In the genomic region with DNA sequence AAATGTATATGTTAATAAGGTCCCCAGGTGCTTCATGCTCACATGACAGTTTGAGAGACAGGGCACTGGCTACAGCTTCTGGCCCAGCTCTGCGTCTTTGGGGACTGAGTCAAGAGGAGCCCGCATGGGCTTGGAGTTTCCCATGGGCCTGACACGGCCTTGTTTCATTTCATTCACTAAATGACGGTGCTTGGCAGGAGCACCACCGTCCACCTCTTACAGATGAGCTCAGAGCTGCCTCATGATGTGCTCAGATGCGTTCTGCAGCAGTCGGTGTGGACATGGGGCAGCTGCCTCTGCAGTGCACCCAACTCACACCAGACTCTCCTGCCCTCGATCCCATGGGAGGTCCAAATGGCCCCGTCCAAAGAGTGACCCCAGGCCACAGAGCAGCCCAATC, we compare ENCODE assay signal across 20 cellular contexts.
A peak's percentile ranks its signal among the peaks of the same experiment; 100 is the strongest.
DNase-seq lines count a peak whose midpoint lies in the region; ATAC-seq, FAIRE-seq and TF ChIP-seq lines count a peak whose summit lies in the region.
"Had no signal": no experiment of that assay in that cellular context is flagged by ENCODE, and none has a peak within 500 bp of the region (broad histone marks: within the 10 kb centered on the region; RNA-seq: fewer than 3 reads in every experiment).

No MANE protein-coding gene starts in this region.

- no peak for TF ChIP-seq EP300 in H1 (IDR thresholded peaks at IDR 0.05; ENCODE audit: borderline replicate concordance in 1 of 2, low read depth in 2 of 2, low read length in 2 of 2)

- H2BK5ac ChIP-seq in H9 (ENCODE audit: insufficient read length, low read length) (no peak overlapping the region), H1 (ENCODE audit: low read depth, low read length) (no peak overlapping the region), neuronal stem cell (ENCODE audit: low read length) (no peak overlapping the region)

- H2AFZ ChIP-seq in H9 (ENCODE audit: low read length) (no peak overlapping the region), H1 (ENCODE audit: low read length) (peak overlapping the region; percentile 7; the same call in 1 of the 2 replicates), neuronal stem cell (ENCODE audit: low read length) (no peak overlapping the region)

- H2AK5ac ChIP-seq in H9 (ENCODE audit: insufficient read length, low read length) (no peak overlapping the region), H1 (ENCODE audit: low read depth, low read length) (no peak overlapping the region), neuronal stem cell (ENCODE audit: low read depth, low read length) (no peak overlapping the region)

- DNase-seq in H9 (no peak), H1 (ENCODE audit: low read depth in 1 of 2, low spot score in 2 of 2) (no peak), neuronal stem cell (ENCODE audit: low spot score) (no peak), COLO829 (ENCODE audit: low spot score) (no peak)
- no peak for DNase-seq in activated T-cell treated with anti-CD3 and anti-CD28 coated beads, Interleukin-2, amount 50 U/mL, for 72 hours
- DNase-seq: ACHN, AML-193, COR-L47, DMS 273 treated with DMSO at 0.1 percent for 48 hours, GDM1, IMR-90, NCI-H1417 treated with DMSO at 0.1 percent for 48 hours, NCI-H2081, NCI-H345, NCI-H524 treated with DMSO at 0.1 percent for 48 hours, PC-3, SJCRH30 had no signal

- no peak for TF ChIP-seq CTCF in H9 (conservative IDR thresholded peaks at IDR 0.05)
- TF ChIP-seq CTCF in H1 (IDR thresholded peaks at IDR 0.05; ENCODE audit: control extremely low read depth in 1 of 3, insufficient read depth in 1 of 3, low read depth in 1 of 3, low read length in 3 of 3): no peak

- H3K27me3 ChIP-seq in BLaER1: no peaks in the 10 kb centered on the region
- no peaks in the 10 kb centered on the region for H3K27me3 ChIP-seq in H9 (ENCODE audit: insufficient read depth, low read length)
- H3K27me3 ChIP-seq in H1 (replicated peaks in 1 of 4; ENCODE audit: control insufficient read depth in 3 of 4, extremely low read depth in 1 of 4, insufficient read depth in 3 of 4, low read length in 3 of 4): peaks cover 0 to 8% (median 0%) of the 10 kb centered on the region in 4 experiments; a peak in 1 of 7 replicates
- H3K27me3 ChIP-seq in neuronal stem cell (ENCODE audit: control insufficient read depth in 3 of 3, insufficient read depth in 3 of 3, low read depth in 1 of 3, low read length in 3 of 3): no peaks in the 10 kb centered on the region

- WGBS in H9 (ENCODE audit: extremely low coverage, insufficient read length, low lambda C conversion rate): no CpG with 5 or more reads among the region's 9 CpGs
- WGBS in H1 (ENCODE audit: extremely low coverage in 1 of 2, insufficient coverage in 1 of 2, insufficient read length in 1 of 2, insufficient replicate concordance in 2 of 2, low coverage in 1 of 2, low lambda C conversion rate in 2 of 2, missing lambda C conversion rate in 1 of 2), 2 experiments: 93% methylated on average over 9 of the region's 9 CpGs; no CpG with 5 or more reads in 1 of the 2 experiments
- WGBS in neuronal stem cell (ENCODE audit: extremely low coverage in 2 of 2, insufficient read length in 2 of 2, insufficient replicate concordance in 1 of 2), 2 donors: no CpG with 5 or more reads among the region's 9 CpGs

- H4K8ac ChIP-seq in H9 (replicated peaks; ENCODE audit: insufficient read length, low read depth, low read length) (no peak overlapping the region), H1 (ENCODE audit: extremely low read depth, insufficient read depth, low read length) (no peak overlapping the region), neuronal stem cell (ENCODE audit: low read depth, low read length) (no peak overlapping the region)

- H3K56ac ChIP-seq in H9 (ENCODE audit: insufficient read length, low read depth, low read length) (no peak overlapping the region), H1 (replicated peaks; ENCODE audit: insufficient read length, low read depth, low read length) (no peak overlapping the region)

- no peaks in the 10 kb centered on the region for H3K36me3 ChIP-seq in BLaER1
- no peaks in the 10 kb centered on the region for H3K36me3 ChIP-seq in H1 (ENCODE audit: control insufficient read depth in 2 of 4, insufficient read depth in 4 of 4, low read length in 3 of 4)
- H3K36me3 ChIP-seq in neuronal stem cell (replicated peaks in 1 of 2; ENCODE audit: control insufficient read depth in 2 of 2, insufficient read depth in 2 of 2, low read length in 2 of 2): no peaks in the 10 kb centered on the region
- H3K36me3 ChIP-seq: SJCRH30 had no signal

- H3K79me1 ChIP-seq in H9 (ENCODE audit: insufficient read depth, low read depth, low read length, poor library complexity, severe bottlenecking) (no peaks in the 10 kb centered on the region), H1 (ENCODE audit: low read depth, low read length) (no peaks in the 10 kb centered on the region), neuronal stem cell (ENCODE audit: low read depth, low read length) (no peaks in the 10 kb centered on the region)

- H3K23ac ChIP-seq in H9 (ENCODE audit: insufficient read length, low read depth, low read length) (no peak overlapping the region), H1 (ENCODE audit: insufficient read length) (no peak overlapping the region), neuronal stem cell (ENCODE audit: low read depth, low read length, poor library complexity) (no peak overlapping the region)

- H3K9me3 ChIP-seq in BLaER1: no peaks in the 10 kb centered on the region
- no peaks in the 10 kb centered on the region for H3K9me3 ChIP-seq in H9 (ENCODE audit: control insufficient read depth, low read depth, low read length)
- H3K9me3 ChIP-seq in H1 (ENCODE audit: insufficient read depth in 2 of 2, low read depth in 1 of 2, low read length in 1 of 2): no peaks in the 10 kb centered on the region
- no peaks in the 10 kb centered on the region for H3K9me3 ChIP-seq in neuronal stem cell (replicated peaks in 1 of 2; ENCODE audit: control insufficient read depth in 2 of 2, insufficient read depth in 1 of 2, low read depth in 1 of 2, low read length in 2 of 2)
- H3K9me3 ChIP-seq: SJCRH30 had no signal

- H3K4me3 ChIP-seq in BLaER1: no peak overlapping the region
- no peak overlapping the region for H3K4me3 ChIP-seq in H1 (ENCODE audit: extremely low read depth in 1 of 4, insufficient read depth in 2 of 4, low read depth in 3 of 4, low read length in 4 of 4)
- H3K4me3 ChIP-seq in neuronal stem cell (ENCODE audit: low read length in 2 of 2): no peak overlapping the region
- H3K4me3 ChIP-seq: SJCRH30 had no signal

- H3K4me2 ChIP-seq in BLaER1: peak overlapping the region; percentile 79
- H3K4me2 ChIP-seq in H9 (ENCODE audit: insufficient read depth, insufficient read length, low read length): no peak overlapping the region
- H3K4me2 ChIP-seq in H1 (ENCODE audit: insufficient read depth in 1 of 2, low read depth in 2 of 2, low read length in 2 of 2): no peak overlapping the region
- no peak overlapping the region for H3K4me2 ChIP-seq in neuronal stem cell (ENCODE audit: insufficient read depth, low read length, poor library complexity, severe bottlenecking)

- H3K9ac ChIP-seq in BLaER1: no peak overlapping the region
- no peak overlapping the region for H3K9ac ChIP-seq in H9 (ENCODE audit: extremely low read depth, insufficient read length, low read length)
- no peak overlapping the region for H3K9ac ChIP-seq in H1 (replicated peaks in 1 of 4; ENCODE audit: extremely low read depth in 1 of 4, low read depth in 3 of 4, low read length in 3 of 4)
- no peak overlapping the region for H3K9ac ChIP-seq in neuronal stem cell (ENCODE audit: low read depth, low read length, poor library complexity)

- H3K23me2 ChIP-seq in H9 (ENCODE audit: insufficient read length, low read depth, low read length, poor library complexity, severe bottlenecking) (no peaks in the 10 kb centered on the region), H1 (ENCODE audit: low read depth, low read length) (no peaks in the 10 kb centered on the region)

- FAIRE-seq in H1 (lab: Jason Lieb, UNC): no peak

- H2BK20ac ChIP-seq in H9 (ENCODE audit: low read depth, low read length, poor library complexity, severe bottlenecking) (no peak overlapping the region), H1 (ENCODE audit: low read length) (no peak overlapping the region)

- no peak for TF ChIP-seq RAD21 in H1 (IDR thresholded peaks at IDR 0.05 in 1 of 2, conservative IDR thresholded peaks at IDR 0.05 in 1 of 2; ENCODE audit: low read depth in 2 of 2, low read length in 2 of 2)

- H3K4me1 ChIP-seq in BLaER1: peaks cover 62% of the 10 kb centered on the region
- no peaks in the 10 kb centered on the region; the same call in 1 of the 2 replicates for H3K4me1 ChIP-seq in H9 (ENCODE audit: insufficient read depth, low read length)
- H3K4me1 ChIP-seq in H1 (replicated peaks in 1 of 4; ENCODE audit: control insufficient read depth in 3 of 4, insufficient read depth in 4 of 4, low read length in 3 of 4): no peaks in the 10 kb centered on the region; a peak in 1 of 7 replicates
- H3K4me1 ChIP-seq in neuronal stem cell (ENCODE audit: control insufficient read depth in 2 of 2, insufficient read depth in 1 of 2, low read depth in 1 of 2, low read length in 2 of 2): peaks cover 0 to 5% of the 10 kb centered on the region in 2 donors
- H3K4me1 ChIP-seq: SJCRH30 had no signal

- no peaks in the 10 kb centered on the region for H3K79me2 ChIP-seq in H9 (ENCODE audit: insufficient read depth, low read length)
- no peaks in the 10 kb centered on the region for H3K79me2 ChIP-seq in H1 (ENCODE audit: control insufficient read depth in 1 of 2, insufficient read depth in 2 of 2, low read length in 2 of 2)

- H3K18ac ChIP-seq in H9 (ENCODE audit: insufficient read length, low read depth, low read length) (no peak overlapping the region), H1 (ENCODE audit: extremely low read depth, low read length) (no peak overlapping the region), neuronal stem cell (ENCODE audit: low read length) (no peak overlapping the region)

- H3K4me1 Mint-ChIP-seq in H9: peaks cover 19 to 22% of the 10 kb centered on the region in 2 experiments
- H3K4me1 Mint-ChIP-seq in activated T-cell treated with anti-CD3 and anti-CD28 coated beads, Interleukin-2, amount 50 U/mL, for 72 hours (ENCODE audit: low read depth): no peaks in the 10 kb centered on the region

- H3K27ac ChIP-seq in BLaER1: no peak overlapping the region
- H3K27ac ChIP-seq in H9 (ENCODE audit: insufficient read length, low read depth, low read length): no peak overlapping the region
- no peak overlapping the region for H3K27ac ChIP-seq in H1 (ENCODE audit: low read depth, low read length)
- H3K27ac ChIP-seq in neuronal stem cell (replicated peaks; ENCODE audit: low read length): no peak overlapping the region
- H3K27ac ChIP-seq: RWPE1, SJCRH30 had no signal

- peaks cover 7% of the 10 kb centered on the region for H3K27me3 Mint-ChIP-seq in H9 (ENCODE audit: low read depth)
- peaks cover 8% of the 10 kb centered on the region for H3K27me3 Mint-ChIP-seq in activated T-cell treated with anti-CD3 and anti-CD28 coated beads, Interleukin-2, amount 50 U/mL, for 72 hours (ENCODE audit: low read depth)

- H4K5ac ChIP-seq in H9 (ENCODE audit: insufficient read length, low read depth, low read length) (no peak overlapping the region), H1 (ENCODE audit: insufficient read length, low read depth, low read length) (no peak overlapping the region)

- no peak overlapping the region; a peak in 2 of 7 replicates for H3K27ac Mint-ChIP-seq in H9
- H3K27ac Mint-ChIP-seq in activated T-cell treated with anti-CD3 and anti-CD28 coated beads, Interleukin-2, amount 50 U/mL, for 72 hours: no peak overlapping the region

- H3K14ac ChIP-seq in H9 (ENCODE audit: insufficient read depth, low read length) (peak overlapping the region; percentile 24; the same call in 1 of the 2 replicates), H1 (ENCODE audit: insufficient read length) (no peak overlapping the region), neuronal stem cell (ENCODE audit: low read length) (no peak overlapping the region)

- no peaks in the 10 kb centered on the region for H3K36me3 Mint-ChIP-seq in H9 (ENCODE audit: insufficient read depth in 1 of 3, low read depth in 3 of 3)
- no peaks in the 10 kb centered on the region for H3K36me3 Mint-ChIP-seq in activated T-cell treated with anti-CD3 and anti-CD28 coated beads, Interleukin-2, amount 50 U/mL, for 72 hours (ENCODE audit: insufficient read depth in 2 of 2)

- H4K91ac ChIP-seq in H9 (ENCODE audit: insufficient read length, low read depth, low read length) (no peak overlapping the region), H1 (replicated peaks; ENCODE audit: insufficient read length, low read length) (no peak overlapping the region), neuronal stem cell (ENCODE audit: low read depth, low read length, poor library complexity) (peak overlapping the region; percentile 11)

- H2BK15ac ChIP-seq in H9 (ENCODE audit: low read depth, low read length) (no peak overlapping the region), H1 (ENCODE audit: low read length) (0 out of 2 replicates have a peak overlapping the region, but pooled peaks have one; percentile 48), neuronal stem cell (ENCODE audit: low read length) (no peak overlapping the region)

- H2BK12ac ChIP-seq in H9 (ENCODE audit: insufficient read length, low read depth, low read length) (no peak overlapping the region), H1 (ENCODE audit: low read depth, low read length) (no peak overlapping the region), neuronal stem cell (ENCODE audit: low read length) (no peak overlapping the region)

- H3T11ph ChIP-seq in H9 (ENCODE audit: low read length): no peak overlapping the region

- CTCF ChIA-PET in H1 (lab: Charles Lee; ENCODE audit: partially characterized antibody): interaction anchor here (1.1 to 1.4 kb wide), 3 partner anchors 13 to 424 kb away, joined by 3 read pairs; no protein-coding TSS in a partner anchor

- H3K4me3 Mint-ChIP-seq in H9: no peak overlapping the region
- no peak overlapping the region for H3K4me3 Mint-ChIP-seq in activated T-cell treated with anti-CD3 and anti-CD28 coated beads, Interleukin-2, amount 50 U/mL, for 72 hours

- no peak overlapping the region for H2BK120ac ChIP-seq in H9 (ENCODE audit: low read depth, low read length, poor library complexity, severe bottlenecking)
- no peak overlapping the region for H2BK120ac ChIP-seq in H1 (replicated peaks; ENCODE audit: low read depth, low read length)
- no peak overlapping the region for H2BK120ac ChIP-seq in neuronal stem cell (ENCODE audit: low read depth, low read length)

- no peaks in the 10 kb centered on the region; a peak in 1 of 5 replicates for H3K9me3 Mint-ChIP-seq in H9
- peaks cover 0 to 2% of the 10 kb centered on the region in 2 donors for H3K9me3 Mint-ChIP-seq in activated T-cell treated with anti-CD3 and anti-CD28 coated beads, Interleukin-2, amount 50 U/mL, for 72 hours

- no peak for TF ChIP-seq POLR2A in H1 (IDR thresholded peaks at IDR 0.05; ENCODE audit: control extremely low read depth in 1 of 2, low read depth in 2 of 2, low read length in 2 of 2)

- POLR2A ChIA-PET in H1 (lab: Charles Lee; ENCODE audit: partially characterized antibody): no interaction called here

- H3K4ac ChIP-seq in H9 (ENCODE audit: low read depth, low read length): no peak overlapping the region
- H3K4ac ChIP-seq in H1 (replicated peaks; ENCODE audit: insufficient read length, low read depth, low read length): no peak overlapping the region
- H3K4ac ChIP-seq in neuronal stem cell (ENCODE audit: low read length): no peak overlapping the region

- ATAC-seq in activated T-cell treated with anti-CD3 and anti-CD28 coated beads, Interleukin-2, amount 50 U/mL, for 72 hours (replicated peaks in 1 of 2): no peak
- ATAC-seq in HG03039 (IDR thresholded peaks at IDR 0.05; ENCODE audit: unreplicated experiment): no peak
- ATAC-seq: PC-3 had no signal

- H4K20me1 ChIP-seq in BLaER1: no peaks in the 10 kb centered on the region
- H4K20me1 ChIP-seq in H9 (ENCODE audit: control insufficient read depth, insufficient read depth, insufficient read length): no peaks in the 10 kb centered on the region
- H4K20me1 ChIP-seq in H1 (replicated peaks in 1 of 2; ENCODE audit: control insufficient read depth in 1 of 2, insufficient read depth in 2 of 2, low read length in 2 of 2): no peaks in the 10 kb centered on the region
